Comparison of ENCODE assay signal across 1 cellular context in genomic region chr15:40873625-40874561, GRCh38.
TF ChIP-seq lines count a peak whose summit lies in the region.

TSS of gene RHOV (minus strand) at chr15:40874234. CDS start at chr15:40874139, 95 bp downstream.

TF ChIP-seq in HepG2, 621 proteins besides CTCF, POLR2A, EP300 and RAD21 (continued from another document and continues in another):
- TF ChIP-seq, protein P1, sequence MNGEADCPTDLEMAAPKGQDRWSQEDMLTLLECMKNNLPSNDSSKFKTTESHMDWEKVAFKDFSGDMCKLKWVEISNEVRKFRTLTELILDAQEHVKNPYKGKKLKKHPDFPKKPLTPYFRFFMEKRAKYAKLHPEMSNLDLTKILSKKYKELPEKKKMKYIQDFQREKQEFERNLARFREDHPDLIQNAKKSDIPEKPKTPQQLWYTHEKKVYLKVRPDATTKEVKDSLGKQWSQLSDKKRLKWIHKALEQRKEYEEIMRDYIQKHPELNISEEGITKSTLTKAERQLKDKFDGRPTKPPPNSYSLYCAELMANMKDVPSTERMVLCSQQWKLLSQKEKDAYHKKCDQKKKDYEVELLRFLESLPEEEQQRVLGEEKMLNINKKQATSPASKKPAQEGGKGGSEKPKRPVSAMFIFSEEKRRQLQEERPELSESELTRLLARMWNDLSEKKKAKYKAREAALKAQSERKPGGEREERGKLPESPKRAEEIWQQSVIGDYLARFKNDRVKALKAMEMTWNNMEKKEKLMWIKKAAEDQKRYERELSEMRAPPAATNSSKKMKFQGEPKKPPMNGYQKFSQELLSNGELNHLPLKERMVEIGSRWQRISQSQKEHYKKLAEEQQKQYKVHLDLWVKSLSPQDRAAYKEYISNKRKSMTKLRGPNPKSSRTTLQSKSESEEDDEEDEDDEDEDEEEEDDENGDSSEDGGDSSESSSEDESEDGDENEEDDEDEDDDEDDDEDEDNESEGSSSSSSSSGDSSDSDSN (CRISPR knock-in tag; IDR thresholded peaks at IDR 0.05), result peak; percentile 86
- TF ChIP-seq CREB1 (IDR thresholded peaks at IDR 0.05) (no peak), CREB1 (CRISPR knock-in tag; IDR thresholded peaks at IDR 0.05) (no peak), ZNF547 (CRISPR knock-in tag; IDR thresholded peaks at IDR 0.05) (no peak), CEBPB (IDR thresholded peaks at IDR 0.05; ENCODE audit: borderline replicate concordance, low read depth, low read length) (no peak), BRF2 (CRISPR knock-in tag; IDR thresholded peaks at IDR 0.05) (no peak), ZNF430 (CRISPR knock-in tag; IDR thresholded peaks at IDR 0.05) (0 out of 2 replicates have a peak, but pooled peaks have one; percentile 38), ATF6 (CRISPR knock-in tag; conservative IDR thresholded peaks at IDR 0.05) (no peak), FOXP1 (IDR thresholded peaks at IDR 0.05) (no peak), FOXP1 (CRISPR knock-in tag; IDR thresholded peaks at IDR 0.05) (no peak), ZNF619 (CRISPR knock-in tag; IDR thresholded peaks at IDR 0.05) (no peak), FOXA3 (CRISPR knock-in tag; IDR thresholded peaks at IDR 0.05) (no peak), SP1 (IDR thresholded peaks at IDR 0.05) (no peak), SP1 (CRISPR knock-in tag; IDR thresholded peaks at IDR 0.05) (0 out of 2 replicates have a peak, but pooled peaks have one; percentile 11), ELF1 (CRISPR knock-in tag; IDR thresholded peaks at IDR 0.05) (no peak), BCL6 (CRISPR knock-in tag; IDR thresholded peaks at IDR 0.05) (no peak), KLF9 (CRISPR knock-in tag; IDR thresholded peaks at IDR 0.05; ENCODE audit: low read depth) (no peak), NCOR1 (IDR thresholded peaks at IDR 0.05; ENCODE audit: borderline replicate concordance, low read length) (no peak), ZC3H4 (CRISPR knock-in tag; IDR thresholded peaks at IDR 0.05; ENCODE audit: borderline replicate concordance) (no peak), RBM39 (IDR thresholded peaks at IDR 0.05; ENCODE audit: low read depth, low read length, poor library complexity, severe bottlenecking) (no peak), ZBTB39 (CRISPR knock-in tag; IDR thresholded peaks at IDR 0.05) (no peak), ZNF768 (CRISPR knock-in tag; IDR thresholded peaks at IDR 0.05) (peak; percentile 34; the same call in 1 of the 2 replicates), ZNF615 (CRISPR knock-in tag; IDR thresholded peaks at IDR 0.05; ENCODE audit: borderline replicate concordance) (no peak), NFE2L1 (CRISPR knock-in tag; IDR thresholded peaks at IDR 0.05; ENCODE audit: borderline replicate concordance) (no peak), HINFP (CRISPR knock-in tag; IDR thresholded peaks at IDR 0.05; ENCODE audit: low read depth) (0 out of 2 replicates have a peak, but pooled peaks have one; percentile 36), SNAPC5 (CRISPR knock-in tag; IDR thresholded peaks at IDR 0.05; ENCODE audit: borderline replicate concordance) (no peak), ZNF24 (IDR thresholded peaks at IDR 0.05) (no peak), ZNF777 (CRISPR knock-in tag; IDR thresholded peaks at IDR 0.05) (peak; percentile 81), TCF7L2 (IDR thresholded peaks at IDR 0.05; ENCODE audit: low read depth, low read length) (no peak), NFYC (CRISPR knock-in tag; IDR thresholded peaks at IDR 0.05) (no peak), ZNF496 (CRISPR knock-in tag; IDR thresholded peaks at IDR 0.05; ENCODE audit: insufficient replicate concordance) (no peak), ZNF687 (CRISPR knock-in tag; IDR thresholded peaks at IDR 0.05) (peak; percentile 80), SIN3B (IDR thresholded peaks at IDR 0.05; ENCODE audit: low read length) (no peak), TOPORS (CRISPR knock-in tag; IDR thresholded peaks at IDR 0.05) (no peak), PHB2 (IDR thresholded peaks at IDR 0.05; ENCODE audit: partially characterized antibody) (no peak), ZNF850 (CRISPR knock-in tag; conservative IDR thresholded peaks at IDR 0.05) (no peak), ZNF724P (CRISPR knock-in tag; IDR thresholded peaks at IDR 0.05; ENCODE audit: borderline replicate concordance) (no peak), ZNF782 (CRISPR knock-in tag; IDR thresholded peaks at IDR 0.05; ENCODE audit: borderline replicate concordance) (peak; percentile 52; the same call in 1 of the 2 replicates), ZBTB42 (CRISPR knock-in tag; IDR thresholded peaks at IDR 0.05) (no peak), ZNF567 (CRISPR knock-in tag; IDR thresholded peaks at IDR 0.05; ENCODE audit: borderline replicate concordance) (no peak), TEAD2 (CRISPR knock-in tag; IDR thresholded peaks at IDR 0.05) (no peak), MTA1 (CRISPR knock-in tag; IDR thresholded peaks at IDR 0.05; ENCODE audit: borderline replicate concordance) (no peak)
- TF ChIP-seq, protein P2, sequence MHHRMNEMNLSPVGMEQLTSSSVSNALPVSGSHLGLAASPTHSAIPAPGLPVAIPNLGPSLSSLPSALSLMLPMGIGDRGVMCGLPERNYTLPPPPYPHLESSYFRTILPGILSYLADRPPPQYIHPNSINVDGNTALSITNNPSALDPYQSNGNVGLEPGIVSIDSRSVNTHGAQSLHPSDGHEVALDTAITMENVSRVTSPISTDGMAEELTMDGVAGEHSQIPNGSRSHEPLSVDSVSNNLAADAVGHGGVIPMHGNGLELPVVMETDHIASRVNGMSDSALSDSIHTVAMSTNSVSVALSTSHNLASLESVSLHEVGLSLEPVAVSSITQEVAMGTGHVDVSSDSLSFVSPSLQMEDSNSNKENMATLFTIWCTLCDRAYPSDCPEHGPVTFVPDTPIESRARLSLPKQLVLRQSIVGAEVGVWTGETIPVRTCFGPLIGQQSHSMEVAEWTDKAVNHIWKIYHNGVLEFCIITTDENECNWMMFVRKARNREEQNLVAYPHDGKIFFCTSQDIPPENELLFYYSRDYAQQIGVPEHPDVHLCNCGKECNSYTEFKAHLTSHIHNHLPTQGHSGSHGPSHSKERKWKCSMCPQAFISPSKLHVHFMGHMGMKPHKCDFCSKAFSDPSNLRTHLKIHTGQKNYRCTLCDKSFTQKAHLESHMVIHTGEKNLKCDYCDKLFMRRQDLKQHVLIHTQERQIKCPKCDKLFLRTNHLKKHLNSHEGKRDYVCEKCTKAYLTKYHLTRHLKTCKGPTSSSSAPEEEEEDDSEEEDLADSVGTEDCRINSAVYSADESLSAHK (CRISPR knock-in tag; IDR thresholded peaks at IDR 0.05; ENCODE audit: borderline replicate concordance), result no peak
- TF ChIP-seq, protein P3, sequence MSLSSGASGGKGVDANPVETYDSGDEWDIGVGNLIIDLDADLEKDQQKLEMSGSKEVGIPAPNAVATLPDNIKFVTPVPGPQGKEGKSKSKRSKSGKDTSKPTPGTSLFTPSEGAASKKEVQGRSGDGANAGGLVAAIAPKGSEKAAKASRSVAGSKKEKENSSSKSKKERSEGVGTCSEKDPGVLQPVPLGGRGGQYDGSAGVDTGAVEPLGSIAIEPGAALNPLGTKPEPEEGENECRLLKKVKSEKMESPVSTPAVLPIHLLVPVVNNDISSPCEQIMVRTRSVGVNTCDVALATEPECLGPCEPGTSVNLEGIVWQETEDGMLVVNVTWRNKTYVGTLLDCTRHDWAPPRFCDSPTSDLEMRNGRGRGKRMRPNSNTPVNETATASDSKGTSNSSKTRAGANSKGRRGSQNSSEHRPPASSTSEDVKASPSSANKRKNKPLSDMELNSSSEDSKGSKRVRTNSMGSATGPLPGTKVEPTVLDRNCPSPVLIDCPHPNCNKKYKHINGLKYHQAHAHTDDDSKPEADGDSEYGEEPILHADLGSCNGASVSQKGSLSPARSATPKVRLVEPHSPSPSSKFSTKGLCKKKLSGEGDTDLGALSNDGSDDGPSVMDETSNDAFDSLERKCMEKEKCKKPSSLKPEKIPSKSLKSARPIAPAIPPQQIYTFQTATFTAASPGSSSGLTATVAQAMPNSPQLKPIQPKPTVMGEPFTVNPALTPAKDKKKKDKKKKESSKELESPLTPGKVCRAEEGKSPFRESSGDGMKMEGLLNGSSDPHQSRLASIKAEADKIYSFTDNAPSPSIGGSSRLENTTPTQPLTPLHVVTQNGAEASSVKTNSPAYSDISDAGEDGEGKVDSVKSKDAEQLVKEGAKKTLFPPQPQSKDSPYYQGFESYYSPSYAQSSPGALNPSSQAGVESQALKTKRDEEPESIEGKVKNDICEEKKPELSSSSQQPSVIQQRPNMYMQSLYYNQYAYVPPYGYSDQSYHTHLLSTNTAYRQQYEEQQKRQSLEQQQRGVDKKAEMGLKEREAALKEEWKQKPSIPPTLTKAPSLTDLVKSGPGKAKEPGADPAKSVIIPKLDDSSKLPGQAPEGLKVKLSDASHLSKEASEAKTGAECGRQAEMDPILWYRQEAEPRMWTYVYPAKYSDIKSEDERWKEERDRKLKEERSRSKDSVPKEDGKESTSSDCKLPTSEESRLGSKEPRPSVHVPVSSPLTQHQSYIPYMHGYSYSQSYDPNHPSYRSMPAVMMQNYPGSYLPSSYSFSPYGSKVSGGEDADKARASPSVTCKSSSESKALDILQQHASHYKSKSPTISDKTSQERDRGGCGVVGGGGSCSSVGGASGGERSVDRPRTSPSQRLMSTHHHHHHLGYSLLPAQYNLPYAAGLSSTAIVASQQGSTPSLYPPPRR (CRISPR knock-in tag; IDR thresholded peaks at IDR 0.05; ENCODE audit: borderline replicate concordance), result 0 out of 2 replicates have a peak, but pooled peaks have one; percentile 24
